1 cellular context compared by ENCODE assay signal in the genomic region with DNA sequence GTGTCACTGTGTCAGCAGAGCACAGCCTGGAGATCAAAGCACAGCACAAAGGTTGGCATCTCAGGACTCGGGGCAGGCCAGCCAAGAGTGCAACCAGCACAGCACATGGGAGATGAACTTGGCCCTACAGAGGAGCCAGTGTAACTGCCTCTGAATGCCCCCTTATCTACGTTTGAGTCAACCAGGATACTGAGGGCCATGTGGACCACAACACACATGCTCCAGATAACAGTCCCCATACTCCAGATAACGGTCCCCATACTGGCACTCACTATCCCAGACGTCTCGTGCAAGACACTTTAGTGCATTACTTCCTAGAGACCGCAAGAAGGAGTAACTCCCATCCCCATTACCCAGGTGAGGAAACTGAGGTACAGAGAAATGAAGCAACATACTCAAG.
TF ChIP-seq lines count a peak whose summit lies in the region.

No MANE protein-coding gene starts in this region.

TF ChIP-seq in WTC11, 78 proteins besides CTCF, POLR2A, EP300 and RAD21 (continued from another document):
- TF ChIP-seq OVOL2 (CRISPR knock-in tag; IDR thresholded peaks at IDR 0.05; ENCODE audit: borderline replicate concordance): no peak
- no peak for TF ChIP-seq ELF4 (CRISPR knock-in tag; IDR thresholded peaks at IDR 0.05; ENCODE audit: low read depth)
- TF ChIP-seq, protein P1, sequence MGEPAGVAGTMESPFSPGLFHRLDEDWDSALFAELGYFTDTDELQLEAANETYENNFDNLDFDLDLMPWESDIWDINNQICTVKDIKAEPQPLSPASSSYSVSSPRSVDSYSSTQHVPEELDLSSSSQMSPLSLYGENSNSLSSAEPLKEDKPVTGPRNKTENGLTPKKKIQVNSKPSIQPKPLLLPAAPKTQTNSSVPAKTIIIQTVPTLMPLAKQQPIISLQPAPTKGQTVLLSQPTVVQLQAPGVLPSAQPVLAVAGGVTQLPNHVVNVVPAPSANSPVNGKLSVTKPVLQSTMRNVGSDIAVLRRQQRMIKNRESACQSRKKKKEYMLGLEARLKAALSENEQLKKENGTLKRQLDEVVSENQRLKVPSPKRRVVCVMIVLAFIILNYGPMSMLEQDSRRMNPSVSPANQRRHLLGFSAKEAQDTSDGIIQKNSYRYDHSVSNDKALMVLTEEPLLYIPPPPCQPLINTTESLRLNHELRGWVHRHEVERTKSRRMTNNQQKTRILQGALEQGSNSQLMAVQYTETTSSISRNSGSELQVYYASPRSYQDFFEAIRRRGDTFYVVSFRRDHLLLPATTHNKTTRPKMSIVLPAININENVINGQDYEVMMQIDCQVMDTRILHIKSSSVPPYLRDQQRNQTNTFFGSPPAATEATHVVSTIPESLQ (CRISPR knock-in tag; IDR thresholded peaks at IDR 0.05): no peak
- TF ChIP-seq, protein P2, sequence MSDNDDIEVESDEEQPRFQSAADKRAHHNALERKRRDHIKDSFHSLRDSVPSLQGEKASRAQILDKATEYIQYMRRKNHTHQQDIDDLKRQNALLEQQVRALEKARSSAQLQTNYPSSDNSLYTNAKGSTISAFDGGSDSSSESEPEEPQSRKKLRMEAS (CRISPR knock-in tag; IDR thresholded peaks at IDR 0.05): no peak
- no peak for TF ChIP-seq SOX15 (CRISPR knock-in tag; IDR thresholded peaks at IDR 0.05)
- TF ChIP-seq RORB (CRISPR knock-in tag; IDR thresholded peaks at IDR 0.05): no peak
- TF ChIP-seq, protein P3, sequence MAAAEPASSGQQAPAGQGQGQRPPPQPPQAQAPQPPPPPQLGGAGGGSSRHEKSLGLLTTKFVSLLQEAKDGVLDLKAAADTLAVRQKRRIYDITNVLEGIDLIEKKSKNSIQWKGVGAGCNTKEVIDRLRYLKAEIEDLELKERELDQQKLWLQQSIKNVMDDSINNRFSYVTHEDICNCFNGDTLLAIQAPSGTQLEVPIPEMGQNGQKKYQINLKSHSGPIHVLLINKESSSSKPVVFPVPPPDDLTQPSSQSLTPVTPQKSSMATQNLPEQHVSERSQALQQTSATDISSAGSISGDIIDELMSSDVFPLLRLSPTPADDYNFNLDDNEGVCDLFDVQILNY (CRISPR knock-in tag; IDR thresholded peaks at IDR 0.05): no peak
